ENCODE assay signal across 36 cellular contexts in genomic region chr2:144941743-144942488, GRCh38.
DNase-seq lines count a peak whose midpoint lies in the region; FAIRE-seq and TF ChIP-seq lines count a peak whose summit lies in the region.
"Had no signal": no experiment of that assay in that cellular context is flagged by ENCODE, and none has a peak within 500 bp of the region (broad histone marks: within the 10 kb centered on the region; RNA-seq: fewer than 3 reads in every experiment).

No MANE protein-coding gene starts in this region.

- CTCF ChIA-PET in Calu3 (lab: Charles Lee) (no interaction called here), endothelial cell of umbilical vein (lab: Charles Lee) (interaction anchor here (1.4 kb wide), 1 partner anchor 811 kb away, joined by 4 read pairs; no protein-coding TSS in a partner anchor)

- dilution Hi-C loops in endothelial cell of umbilical vein (cut with MboI; ENCODE audit: extremely low pct_ligation_motif_present, low sequenced_read_pairs), result no loop called here

- BruUV-seq in Calu3 (replicated peaks; lab: Mats Ljungman, UMichigan) (no TSS peak), endothelial cell of umbilical vein (replicated peaks; lab: Mats Ljungman, UMichigan) (no TSS peak)

- no peaks in the 10 kb centered on the region for H3K9me1 ChIP-seq in endothelial cell of umbilical vein (replicated peaks; ENCODE audit: control insufficient read depth, extremely low read depth, insufficient read depth, low read length)

- no peaks in the 10 kb centered on the region for H3K9me3 Mint-ChIP-seq in Calu3 (ENCODE audit: low read depth, unreplicated experiment)
- H3K9me3 Mint-ChIP-seq in osteocyte (ENCODE audit: unreplicated experiment), result no peaks in the 10 kb centered on the region
- H3K9me3 Mint-ChIP-seq: activated B cell treated with CpG ODN at 0.5 μM for 24 hours; activated naive CD8-positive, alpha-beta T cell treated with anti-CD3 and anti-CD28 coated beads, Interleukin-2, amount 50 U/mL, for 24 hours; activated T-cell treated with anti-CD3 and anti-CD28 coated beads, Interleukin-2, amount 50 U/mL, for 4 hours; natural killer cell; stimulated activated naive CD8-positive, alpha-beta T cell treated with anti-CD3 and anti-CD28 coated beads, Interleukin-15, Interleukin-2, amounts not matched to agents 100 ng/mL and 50 ng/mL, for 24 hours; T-cell had no signal

- no peaks in the 10 kb centered on the region for H3K79me2 ChIP-seq in endothelial cell of umbilical vein (ENCODE audit: control insufficient read depth, insufficient read depth, low read length)

- peak overlapping the region; percentile 73 for H3K9ac ChIP-seq in endothelial cell of umbilical vein (replicated peaks; ENCODE audit: extremely low read depth, insufficient read depth, low read length)
- H3K9ac ChIP-seq: BLaER1 had no signal

- peak overlapping the region; percentile 1 for H3K4me3 Mint-ChIP-seq in Calu3 (ENCODE audit: low read depth, unreplicated experiment)
- no peak overlapping the region for H3K4me3 Mint-ChIP-seq in osteocyte (ENCODE audit: unreplicated experiment)
- H3K4me3 Mint-ChIP-seq: activated B cell treated with CpG ODN at 0.5 μM for 24 hours; activated CD8-positive, alpha-beta memory T cell treated with anti-CD3 and anti-CD28 coated beads, Interleukin-2, amount 10 ng/mL, durations not matched to agents 7 days and 5 days; activated naive CD8-positive, alpha-beta T cell treated with anti-CD3 and anti-CD28 coated beads, Interleukin-2, amount 50 U/mL, for 24 hours; activated T-cell treated with anti-CD3 and anti-CD28 coated beads, Interleukin-2, amount 50 U/mL, for 4 hours; natural killer cell; stimulated activated naive CD8-positive, alpha-beta T cell treated with anti-CD3 and anti-CD28 coated beads, Interleukin-15, Interleukin-2, amounts not matched to agents 100 ng/mL and 50 ng/mL, for 24 hours; T-cell had no signal

- no peak for TF ChIP-seq CTCF in Calu3 (IDR thresholded peaks at IDR 0.05; ENCODE audit: unreplicated experiment)
- no peak for TF ChIP-seq CTCF in endothelial cell of umbilical vein (IDR thresholded peaks at IDR 0.05; ENCODE audit: extremely low read depth in 1 of 2, insufficient read depth in 1 of 2, low read depth in 1 of 2, low read length in 2 of 2)
- no peak for TF ChIP-seq CTCF in osteocyte (IDR thresholded peaks at IDR 0.05)
- no peak for TF ChIP-seq CTCF in foreskin fibroblast (IDR thresholded peaks at IDR 0.05; ENCODE audit: low read depth, low read length)

- no peaks in the 10 kb centered on the region for H3K9me3 ChIP-seq in endothelial cell of umbilical vein (replicated peaks; ENCODE audit: control insufficient read depth, insufficient read depth, low read length)
- H3K9me3 ChIP-seq: BLaER1, HAP-1, heart left ventricle, lower lobe of right lung, mucosa of descending colon, spleen, thoracic aorta had no signal

- no peaks in the 10 kb centered on the region for H3K36me3 Mint-ChIP-seq in Calu3 (ENCODE audit: insufficient read depth, unreplicated experiment)
- no peaks in the 10 kb centered on the region for H3K36me3 Mint-ChIP-seq in osteocyte (ENCODE audit: unreplicated experiment)
- H3K36me3 Mint-ChIP-seq: activated CD8-positive, alpha-beta memory T cell treated with anti-CD3 and anti-CD28 coated beads, Interleukin-2, amount 10 ng/mL, durations not matched to agents 7 days and 5 days; T-cell had no signal

- H3K4me2 ChIP-seq in endothelial cell of umbilical vein (ENCODE audit: insufficient read depth, low read length), result peak overlapping the region; percentile 76
- H3K4me2 ChIP-seq: BLaER1 had no signal

- no peak for TF ChIP-seq POLR2A in endothelial cell of umbilical vein (IDR thresholded peaks at IDR 0.05; ENCODE audit: low read depth, low read length)

- H3K27me3 Mint-ChIP-seq in Calu3 (ENCODE audit: unreplicated experiment) (no peaks in the 10 kb centered on the region), osteocyte (ENCODE audit: unreplicated experiment) (no peaks in the 10 kb centered on the region)
- H3K27me3 Mint-ChIP-seq: activated B cell treated with CpG ODN at 0.5 μM for 24 hours; activated naive CD8-positive, alpha-beta T cell treated with anti-CD3 and anti-CD28 coated beads, Interleukin-2, amount 50 U/mL, for 24 hours; stimulated activated naive CD8-positive, alpha-beta T cell treated with anti-CD3 and anti-CD28 coated beads, Interleukin-15, Interleukin-2, amounts not matched to agents 100 ng/mL and 50 ng/mL, for 24 hours; T-cell had no signal

- DNase-seq in Calu3, result no peak
- peak; percentile 3 for DNase-seq in endothelial cell of umbilical vein (ENCODE audit: low read depth, low spot score)
- DNase-seq in osteocyte (ENCODE audit: extremely low spot score, unreplicated experiment), result no peak
- DNase-seq in foreskin fibroblast, result no peak
- DNase-seq in RKO (ENCODE audit: low spot score), result no peak
- DNase-seq in T-helper 2 cell, result no peak
- DNase-seq: activated B cell treated with CpG ODN at 0.5 μM for 24 hours; activated CD4-positive, alpha-beta T cell treated with anti-CD3 and anti-CD28 coated beads, Interleukin-2, amount 50 U/mL, for 1 hour; activated CD8-positive, alpha-beta memory T cell treated with anti-CD3 and anti-CD28 coated beads, Interleukin-2, amount 10 ng/mL, durations not matched to agents 7 days and 5 days; activated naive CD8-positive, alpha-beta T cell treated with anti-CD3 and anti-CD28 coated beads, Interleukin-2, amount 50 U/mL, for 24 hours; activated T-cell treated with anti-CD3 and anti-CD28 coated beads, Interleukin-2, amount 50 U/mL, for 4 hours; caudate nucleus; cortex of kidney; DMS53; effector memory CD4-positive, alpha-beta T cell; erythroblast; heart left ventricle; Kasumi-1; kidney; lower lobe of right lung; mucosa of descending colon; natural killer cell; NCI-H1417 treated with DMSO at 0.1 percent for 48 hours; NCI-H2081 treated with DMSO at 0.1 percent for 48 hours; NCI-H2227 treated with DMSO at 0.1 percent for 48 hours; NCI-H69; occipital lobe; SIG-M5; spleen; stimulated activated CD4-positive, alpha-beta T cell treated with anti-CD3 and anti-CD28 coated beads, Interleukin-2, amount 100 ng/mL, for 24 hours; T-cell had no signal

- intact Hi-C loops in Calu3 (cut with micrococcal nuclease; ENCODE audit: unreplicated experiment) (loop anchor here (1.0 kb wide), 1 partner anchor 810 kb away; no protein-coding TSS in a partner anchor), endothelial cell of umbilical vein (cut with micrococcal nuclease) (loop anchor here (2.0 to 10.0 kb wide), 7 partner anchors 345 to 1373 kb away; partner anchors contain the start of gene ZEB2)

- H4K20me1 ChIP-seq in endothelial cell of umbilical vein (replicated peaks; ENCODE audit: control insufficient read depth, extremely low read depth, insufficient read depth, low read length), result no peaks in the 10 kb centered on the region
- H4K20me1 ChIP-seq: BLaER1 had no signal

- H3K27ac Mint-ChIP-seq in Calu3 (ENCODE audit: unreplicated experiment) (peak overlapping the region; percentile 80), osteocyte (ENCODE audit: unreplicated experiment) (peak overlapping the region; percentile 74)
- H3K27ac Mint-ChIP-seq: activated B cell treated with CpG ODN at 0.5 μM for 24 hours; activated CD8-positive, alpha-beta memory T cell treated with anti-CD3 and anti-CD28 coated beads, Interleukin-2, amount 10 ng/mL, durations not matched to agents 7 days and 5 days; activated naive CD8-positive, alpha-beta T cell treated with anti-CD3 and anti-CD28 coated beads, Interleukin-2, amount 50 U/mL, for 24 hours; natural killer cell; stimulated activated naive CD8-positive, alpha-beta T cell treated with anti-CD3 and anti-CD28 coated beads, Interleukin-15, Interleukin-2, amounts not matched to agents 100 ng/mL and 50 ng/mL, for 24 hours; T-cell had no signal

- H3K27ac ChIP-seq in endothelial cell of umbilical vein (ENCODE audit: insufficient read depth, low read depth, low read length), result peak overlapping the region; percentile 95
- H3K27ac ChIP-seq: BLaER1, lower lobe of right lung, spleen had no signal

- H3K4me1 Mint-ChIP-seq in Calu3 (ENCODE audit: low read depth, unreplicated experiment) (peaks cover 36% of the 10 kb centered on the region), osteocyte (ENCODE audit: unreplicated experiment) (peaks cover 79% of the 10 kb centered on the region)
- H3K4me1 Mint-ChIP-seq: activated B cell treated with CpG ODN at 0.5 μM for 24 hours; activated CD8-positive, alpha-beta memory T cell treated with anti-CD3 and anti-CD28 coated beads, Interleukin-2, amount 10 ng/mL, durations not matched to agents 7 days and 5 days; activated naive CD8-positive, alpha-beta T cell treated with anti-CD3 and anti-CD28 coated beads, Interleukin-2, amount 50 U/mL, for 24 hours; natural killer cell; T-cell had no signal

- H3K27me3 ChIP-seq in endothelial cell of umbilical vein (ENCODE audit: control insufficient read depth in 2 of 2, insufficient read depth in 2 of 2, low read length in 2 of 2), result no peaks in the 10 kb centered on the region
- H3K27me3 ChIP-seq: BLaER1, heart left ventricle, spleen had no signal

- H3K36me3 ChIP-seq in endothelial cell of umbilical vein (ENCODE audit: control insufficient read depth in 2 of 2, extremely low read depth in 1 of 2, insufficient read depth in 2 of 2, low read length in 2 of 2), result no peaks in the 10 kb centered on the region
- H3K36me3 ChIP-seq: BLaER1, HAP-1, heart left ventricle, lower lobe of right lung, spleen, thoracic aorta had no signal

- H3K4me3 ChIP-seq in endothelial cell of umbilical vein (replicated peaks in 1 of 3; ENCODE audit: insufficient read depth in 1 of 3, low read depth in 1 of 3, low read length in 3 of 3) (no peak overlapping the region), foreskin fibroblast (ENCODE audit: low read depth in 1 of 2, low read length in 2 of 2) (no peak overlapping the region)
- H3K4me3 ChIP-seq: BLaER1, HAP-1, heart left ventricle, lower lobe of right lung, mucosa of descending colon, spleen, thoracic aorta had no signal

- POLR2A ChIA-PET in endothelial cell of umbilical vein (lab: Charles Lee), result no interaction called here

- FAIRE-seq in endothelial cell of umbilical vein (lab: Jason Lieb, UNC), result no peak
- FAIRE-seq: kidney had no signal

- H2AFZ ChIP-seq in endothelial cell of umbilical vein (ENCODE audit: low read depth, low read length), result no peak overlapping the region

- H3K4me1 ChIP-seq in endothelial cell of umbilical vein (ENCODE audit: control insufficient read depth, extremely low read depth, insufficient read depth, low read length), result peaks cover 60% of the 10 kb centered on the region

TF ChIP-seq in PFSK-1, 5 proteins besides CTCF, POLR2A, EP300 and RAD21 (continues in another document):
- no peak for TF ChIP-seq POLR2AphosphoS5 (IDR thresholded peaks at IDR 0.05; ENCODE audit: low read depth, low read length)
- 0 out of 2 replicates have a peak, but pooled peaks have one; percentile 15 for TF ChIP-seq TAF1 (IDR thresholded peaks at IDR 0.05; ENCODE audit: borderline replicate concordance, insufficient read depth, low read length)

TF ChIP-seq in endothelial cell of umbilical vein, 7 proteins besides CTCF, POLR2A, EP300 and RAD21 (continues in another document):
- no peak for TF ChIP-seq POLR2AphosphoS5 (IDR thresholded peaks at IDR 0.05; ENCODE audit: insufficient read depth, low read depth, low read length)
- no peak for TF ChIP-seq EZH2 (IDR thresholded peaks at IDR 0.05; ENCODE audit: borderline replicate concordance, low read depth, low read length, severe bottlenecking)
- TF ChIP-seq GATA2 (IDR thresholded peaks at IDR 0.05; ENCODE audit: insufficient read depth, insufficient read length, low read depth, low read length), result no peak
- TF ChIP-seq MYC (IDR thresholded peaks at IDR 0.05; ENCODE audit: low read depth, low read length), result no peak
